Comparison of ENCODE assay signal across 22 cellular contexts in genomic region chr15:32778391-32779176, GRCh38.
"Had no signal": no experiment of that assay in that cellular context is flagged by ENCODE, and none has a peak within 500 bp of the region (broad histone marks: within the 10 kb centered on the region; RNA-seq: fewer than 3 reads in every experiment).

No MANE protein-coding gene starts in this region.

- DNase-seq: activated CD4-positive, alpha-beta T cell treated with anti-CD3 and anti-CD28 coated beads for 4 hours; activated CD4-positive, alpha-beta T cell treated with anti-CD3 and anti-CD28 coated beads, Interleukin-2, amount 50 U/mL, for 48 hours; activated CD8-positive, alpha-beta memory T cell treated with anti-CD3 and anti-CD28 coated beads, Interleukin-2, amount 50 U/mL, for 48 hours; activated naive CD4-positive, alpha-beta T cell; activated naive CD8-positive, alpha-beta T cell treated with anti-CD3 and anti-CD28 coated beads for 36 hours; activated T-cell treated with anti-CD3 and anti-CD28 coated beads, Interleukin-2, amount 50 U/mL, for 4 hours; effector memory CD4-positive, alpha-beta T cell; head of caudate nucleus; hypothalamus; left ventricle myocardium superior; mammary epithelial cell; midbrain; natural killer cell; ovary; spleen; stimulated activated CD4-positive, alpha-beta T cell treated with anti-CD3 and anti-CD28 coated beads, Interleukin-4, amount 100 ng/mL, for 1 hour; stimulated activated naive CD4-positive, alpha-beta T cell; testis; trophoblast cell had no signal

- H3K4me1 ChIP-seq: breast epithelium, prostate gland, spleen, testis had no signal

- H3K27ac ChIP-seq: breast epithelium, ovary, prostate gland, spleen, testis had no signal

- H3K36me3 ChIP-seq: breast epithelium, ovary, prostate gland had no signal

- ATAC-seq: activated T-cell treated with anti-CD3 and anti-CD28 coated beads, Interleukin-2, amount 50 U/mL, for 4 hours; esophagus mucosa; left ventricle myocardium superior; natural killer cell had no signal

- H3K9me3 ChIP-seq: ovary, prostate gland, testis had no signal

- H3K27me3 ChIP-seq: breast epithelium, ovary, testis had no signal

- H3K4me3 ChIP-seq: breast epithelium, ovary, prostate gland, spleen, testis had no signal
